Comparison of ENCODE assay signal across 9 cellular contexts in the genomic region with DNA sequence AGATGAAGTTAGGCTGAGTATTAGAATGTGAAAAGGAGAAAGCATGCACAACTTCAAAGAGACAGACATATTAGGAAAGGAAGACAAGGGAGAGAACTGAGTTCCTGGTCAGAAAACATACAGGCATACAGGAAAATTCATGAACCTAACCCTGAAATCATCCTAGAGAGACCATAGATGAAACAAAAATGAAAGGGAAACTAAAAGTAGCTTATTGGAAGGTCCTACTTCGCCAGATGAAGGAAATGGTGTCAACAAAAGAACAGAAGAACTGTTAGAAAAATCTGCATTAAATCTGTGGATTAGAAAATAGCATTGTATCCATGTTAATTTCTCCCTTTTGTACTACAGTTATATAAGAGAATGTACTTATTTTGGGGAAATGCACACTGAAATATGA.
A peak's percentile ranks its signal among the peaks of the same experiment; 100 is the strongest.
DNase-seq lines count a peak whose midpoint lies in the region; ATAC-seq and TF ChIP-seq lines count a peak whose summit lies in the region.
"Had no signal": no experiment of that assay in that cellular context is flagged by ENCODE, and none has a peak within 500 bp of the region (broad histone marks: within the 10 kb centered on the region; RNA-seq: fewer than 3 reads in every experiment).

No MANE protein-coding gene starts in this region.

- H3K9me3 ChIP-seq in T-helper 17 cell (ENCODE audit: control insufficient read depth, low read length, poor library complexity, severe bottlenecking), result no peaks in the 10 kb centered on the region
- no peaks in the 10 kb centered on the region for H3K9me3 ChIP-seq in skeletal muscle satellite cell (replicated peaks; ENCODE audit: low read length)

- TF ChIP-seq CTCF in GM13977 (IDR thresholded peaks at IDR 0.05; ENCODE audit: extremely low read depth, insufficient read depth, missing control alignments), result no peak

- peaks cover 10% of the 10 kb centered on the region for H3K4me1 Mint-ChIP-seq in activated naive CD4-positive, alpha-beta T cell treated with anti-CD3 and anti-CD28 coated beads for 36 hours (ENCODE audit: low read depth)
- peaks cover 9% of the 10 kb centered on the region for H3K4me1 Mint-ChIP-seq in T-helper 17 cell

- peak overlapping the region; percentile 43 for H3K4me3 ChIP-seq in skeletal muscle satellite cell (ENCODE audit: low read length)

- peak overlapping the region; percentile 40 for H3K9ac ChIP-seq in skeletal muscle satellite cell (ENCODE audit: low read depth, low read length)

- H3K4me3 Mint-ChIP-seq in activated naive CD4-positive, alpha-beta T cell treated with anti-CD3 and anti-CD28 coated beads for 36 hours, result peak overlapping the region; percentile 3
- peak overlapping the region; percentile 74 for H3K4me3 Mint-ChIP-seq in T-helper 17 cell

- CTCF ChIA-PET in activated naive CD4-positive, alpha-beta T cell treated with anti-CD3 and anti-CD28 coated beads for 36 hours (lab: Charles Lee), result no interaction called here

- no peaks in the 10 kb centered on the region for H3K36me3 ChIP-seq in skeletal muscle satellite cell (ENCODE audit: insufficient read depth, low read length)

- intact Hi-C loops in activated naive CD4-positive, alpha-beta T cell treated with anti-CD3 and anti-CD28 coated beads for 36 hours (cut with micrococcal nuclease), result loop anchor here (5.0 kb wide), 1 partner anchor 167 kb away; a partner anchor contains a TSS

- H3K27me3 Mint-ChIP-seq in activated naive CD4-positive, alpha-beta T cell treated with anti-CD3 and anti-CD28 coated beads for 36 hours (ENCODE audit: low read depth), result no peaks in the 10 kb centered on the region
- H3K27me3 Mint-ChIP-seq in T-helper 17 cell, result no peaks in the 10 kb centered on the region

- no peak for ATAC-seq in activated naive CD4-positive, alpha-beta T cell treated with anti-CD3 and anti-CD28 coated beads, Interleukin-2, amount 50 U/mL, for 72 hours
- peak; percentile 71 for ATAC-seq in HG02759 (IDR thresholded peaks at IDR 0.05; ENCODE audit: unreplicated experiment)
- ATAC-seq in T-helper 17 cell, result no peak

- H3K27ac Mint-ChIP-seq in activated naive CD4-positive, alpha-beta T cell treated with anti-CD3 and anti-CD28 coated beads for 36 hours, result no peak overlapping the region
- peak overlapping the region in 1 of 2 donors; percentile 39 for H3K27ac Mint-ChIP-seq in activated naive CD4-positive, alpha-beta T cell treated with anti-CD3 and anti-CD28 coated beads, Interleukin-2, amount 50 U/mL, for 72 hours
- peak overlapping the region; percentile 53 for H3K27ac Mint-ChIP-seq in T-helper 17 cell

- H3K36me3 Mint-ChIP-seq in activated naive CD4-positive, alpha-beta T cell treated with anti-CD3 and anti-CD28 coated beads for 36 hours (ENCODE audit: low read depth), result no peaks in the 10 kb centered on the region
- peaks cover 0 to 10% of the 10 kb centered on the region in 2 donors for H3K36me3 Mint-ChIP-seq in activated naive CD4-positive, alpha-beta T cell treated with anti-CD3 and anti-CD28 coated beads, Interleukin-2, amount 50 U/mL, for 72 hours
- no peaks in the 10 kb centered on the region for H3K36me3 Mint-ChIP-seq in T-helper 17 cell (ENCODE audit: low read depth)

- DNase-seq in activated naive CD4-positive, alpha-beta T cell treated with anti-CD3 and anti-CD28 coated beads for 36 hours, result no peak
- DNase-seq in activated naive CD4-positive, alpha-beta T cell treated with anti-CD3 and anti-CD28 coated beads, Interleukin-2, amount 50 U/mL, for 72 hours (ENCODE audit: low spot score in 2 of 2), result no peak
- DNase-seq in T-helper 17 cell (no peak), GM13977 (ENCODE audit: low spot score) (no peak), glomerular visceral epithelial cell (ENCODE audit: extremely low spot score) (no peak), islet precursor cell (no peak)
- DNase-seq: NCI-H2171 had no signal

- no peaks in the 10 kb centered on the region for H3K27me3 ChIP-seq in skeletal muscle satellite cell (ENCODE audit: control insufficient read depth, insufficient read depth, low read length)

- peak overlapping the region; percentile 52 for H3K4me2 ChIP-seq in skeletal muscle satellite cell (ENCODE audit: low read length)

- peaks cover 13% of the 10 kb centered on the region for H3K4me1 ChIP-seq in skeletal muscle satellite cell (ENCODE audit: control insufficient read depth, insufficient read depth, low read length)

- H3K9me3 Mint-ChIP-seq in activated naive CD4-positive, alpha-beta T cell treated with anti-CD3 and anti-CD28 coated beads for 36 hours, result no peaks in the 10 kb centered on the region
- H3K9me3 Mint-ChIP-seq in activated naive CD4-positive, alpha-beta T cell treated with anti-CD3 and anti-CD28 coated beads, Interleukin-2, amount 50 U/mL, for 72 hours, result no peaks in the 10 kb centered on the region

- in situ Hi-C loops in GM13977 (cut with MboI; ENCODE audit: low pct_unique_long_range_greater_than_20kb, low sequenced_read_pairs, unreplicated experiment), result no loop called here
